9 cellular contexts compared by ENCODE assay signal in the genomic region with DNA sequence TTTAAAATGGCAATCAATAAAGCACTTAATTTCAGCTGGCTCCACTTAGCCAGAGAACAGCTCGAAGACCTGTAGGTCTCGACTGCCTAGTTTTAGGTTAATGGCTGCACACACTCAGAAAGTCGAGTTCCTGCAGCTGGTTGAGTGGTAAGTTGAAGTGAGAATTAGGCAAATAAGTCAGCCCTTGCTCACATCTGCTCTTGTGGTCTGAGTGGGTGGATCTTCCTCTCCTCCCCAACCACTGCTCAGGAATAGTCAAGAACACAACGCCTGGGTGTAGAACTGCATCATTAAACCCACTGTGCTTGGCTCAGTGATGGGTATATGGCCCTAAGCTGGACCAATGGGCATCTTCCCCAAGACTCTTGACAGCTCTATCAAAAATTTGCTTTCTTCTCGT. TPM values are rescaled to one million over a fixed set of nuclear protein-coding genes. Genes with fewer than 3 reads are reported as not detected.
DNase-seq lines count a peak whose midpoint lies in the region; ATAC-seq and TF ChIP-seq lines count a peak whose summit lies in the region.
"Had no signal": no experiment of that assay in that cellular context is flagged by ENCODE, and none has a peak within 500 bp of the region (broad histone marks: within the 10 kb centered on the region; RNA-seq: fewer than 3 reads in every experiment).

No MANE protein-coding gene starts in this region.

- H3K4me3 ChIP-seq in CD8-positive, alpha-beta memory T cell (ENCODE audit: low read length), result no peak overlapping the region
- no peak overlapping the region for H3K4me3 ChIP-seq in stomach

- peak overlapping the region in 7 of 8 donors; percentile 41 to 81 (median 54) for H3K27ac Mint-ChIP-seq in CD8-positive, alpha-beta memory T cell
- H3K27ac Mint-ChIP-seq in activated T-helper 17 cell treated with anti-CD3 and anti-CD28 coated beads, Interleukin-2, amount 50 U/mL, for 72 hours, result peak overlapping the region; percentile 71
- H3K27ac Mint-ChIP-seq: activated naive CD8-positive, alpha-beta T cell had no signal

- H3K27me3 ChIP-seq in CD8-positive, alpha-beta memory T cell (ENCODE audit: insufficient read depth, low read length, poor library complexity, severe bottlenecking), result no peaks in the 10 kb centered on the region
- no peaks in the 10 kb centered on the region for H3K27me3 ChIP-seq in stomach

- no peaks in the 10 kb centered on the region for H3K9me3 ChIP-seq in CD8-positive, alpha-beta memory T cell (ENCODE audit: low read length)
- H3K9me3 ChIP-seq in stomach, result no peaks in the 10 kb centered on the region

- TF ChIP-seq POLR2A in stomach (IDR thresholded peaks at IDR 0.05), result no peak

- DNase-seq in CD8-positive, alpha-beta memory T cell, result no peak
- DNase-seq in stomach (no peak), NCI-H510A (lab: John Stamatoyannopoulos, UW) (no peak), NCI-H510A treated with DMSO at 0.1 percent for 48 hours (lab: John Stamatoyannopoulos, UW) (no peak), posterior vena cava (ENCODE audit: low spot score) (no peak)

- ATAC-seq in GM19455 (IDR thresholded peaks at IDR 0.05; ENCODE audit: unreplicated experiment) (peak; percentile 70), HG03432 (IDR thresholded peaks at IDR 0.05; ENCODE audit: unreplicated experiment) (peak; percentile 77)
- ATAC-seq in activated T-helper 17 cell treated with anti-CD3 and anti-CD28 coated beads, Interleukin-2, amount 50 U/mL, for 72 hours (replicated peaks), result peak; percentile 73

- H3K36me3 ChIP-seq in CD8-positive, alpha-beta memory T cell (ENCODE audit: insufficient read depth, low read length), result no peaks in the 10 kb centered on the region
- no peaks in the 10 kb centered on the region for H3K36me3 ChIP-seq in stomach

- no peak overlapping the region for H3K27ac ChIP-seq in CD8-positive, alpha-beta memory T cell (ENCODE audit: low read depth, low read length)
- H3K27ac ChIP-seq in stomach, result no peak overlapping the region

- no peak for TF ChIP-seq CTCF in stomach (IDR thresholded peaks at IDR 0.05)

- peak overlapping the region in 4 of 7 donors; percentile 33 to 68 (median 47) for H3K4me3 Mint-ChIP-seq in CD8-positive, alpha-beta memory T cell
- H3K4me3 Mint-ChIP-seq in activated T-helper 17 cell treated with anti-CD3 and anti-CD28 coated beads, Interleukin-2, amount 50 U/mL, for 72 hours, result peak overlapping the region; percentile 51

- peaks cover 52 to 77% (median 69%) of the 10 kb centered on the region in 3 donors for H3K4me1 Mint-ChIP-seq in CD8-positive, alpha-beta memory T cell
- peaks cover 72% of the 10 kb centered on the region for H3K4me1 Mint-ChIP-seq in activated T-helper 17 cell treated with anti-CD3 and anti-CD28 coated beads, Interleukin-2, amount 50 U/mL, for 72 hours

- no peaks in the 10 kb centered on the region for H3K27me3 Mint-ChIP-seq in CD8-positive, alpha-beta memory T cell
- H3K27me3 Mint-ChIP-seq in activated T-helper 17 cell treated with anti-CD3 and anti-CD28 coated beads, Interleukin-2, amount 50 U/mL, for 72 hours, result no peaks in the 10 kb centered on the region

- peaks cover 18% of the 10 kb centered on the region for H3K4me1 ChIP-seq in CD8-positive, alpha-beta memory T cell (ENCODE audit: insufficient read depth, low read length)
- H3K4me1 ChIP-seq in stomach, result peaks cover 0 to 5% (median 2%) of the 10 kb centered on the region in 4 donors

- peaks cover 0 to 1% (median 0%) of the 10 kb centered on the region in 3 donors for H3K36me3 Mint-ChIP-seq in CD8-positive, alpha-beta memory T cell
- H3K36me3 Mint-ChIP-seq in activated T-helper 17 cell treated with anti-CD3 and anti-CD28 coated beads, Interleukin-2, amount 50 U/mL, for 72 hours (ENCODE audit: low read depth), result peaks cover 6% of the 10 kb centered on the region

- TF ChIP-seq EP300 in stomach (IDR thresholded peaks at IDR 0.05), result no peak

- intact Hi-C loops in stomach (cut with DNase I; ENCODE audit: low total_unique reads) (no loop called here), posterior vena cava (cut with DNase I) (no loop called here)

- POLR2A ChIA-PET in CD8-positive, alpha-beta memory T cell (lab: Charles Lee), result interaction anchor here (1.1 kb wide), 1 partner anchor 9 kb away, joined by 5 read pairs; no protein-coding TSS in a partner anchor

- H3K9me3 Mint-ChIP-seq in CD8-positive, alpha-beta memory T cell, result no peaks in the 10 kb centered on the region
- H3K9me3 Mint-ChIP-seq in activated T-helper 17 cell treated with anti-CD3 and anti-CD28 coated beads, Interleukin-2, amount 50 U/mL, for 72 hours, result no peaks in the 10 kb centered on the region

- 64 to 79% (median 76%) methylated on average over 5 of the region's 5 CpGs for WGBS in stomach, 5 donors

- CTCF ChIA-PET in CD8-positive, alpha-beta memory T cell (lab: Charles Lee), result interaction anchor here (1.2 to 1.4 kb wide), 2 partner anchors 9 to 147 kb away, joined by 3 read pairs; no protein-coding TSS in a partner anchor

RNA-seq across cellular contexts. Expression of gene ADAM19, which starts 20.9 kb away (rescaled TPM):
- 10 to 100 TPM; 26.5 to 26.8 TPM for total RNA-seq in CD8-positive, alpha-beta memory T cell
- 4.1 TPM for polyA plus RNA-seq in CD8-positive, alpha-beta memory T cell
- total RNA-seq in activated T-helper 17 cell treated with anti-CD3 and anti-CD28 coated beads, Interleukin-2, amount 50 U/mL, for 72 hours, result 100 to 1,000 TPM in 1 of 2 donors, 10 to 100 TPM in 1; 71.2 to 145 TPM
- total RNA-seq in stomach (10 to 100 TPM in 3 of 5 donors, 1 to 10 TPM in 2; 1.2 to 42.8 (median 13.3) TPM), posterior vena cava (10 to 100 TPM; 37.0 to 47.0 TPM)
- polyA plus RNA-seq in stomach, result 1 to 10 TPM; 3.3 to 4.1 (median 3.4) TPM

RNA-seq across cellular contexts. Expression of gene SOX30, which starts 55.8 kb away (rescaled TPM):
- under 1 TPM; 0.09 to 0.11 TPM for total RNA-seq in CD8-positive, alpha-beta memory T cell
- 0.28 TPM for polyA plus RNA-seq in CD8-positive, alpha-beta memory T cell
- total RNA-seq in activated T-helper 17 cell treated with anti-CD3 and anti-CD28 coated beads, Interleukin-2, amount 50 U/mL, for 72 hours, result 1 to 10 TPM in 1 of 2 donors, under 1 TPM in 1; 0.50 to 1.0 TPM
- total RNA-seq in stomach (under 1 TPM in 1 of 5 donors, not detected in 4; 0.29 TPM), posterior vena cava (under 1 TPM; 0.23 to 0.29 TPM)
- under 1 TPM in 1 of 3 donors, not detected in 2; 0.08 TPM for polyA plus RNA-seq in stomach
